10 cellular contexts compared by ENCODE assay signal in genomic region chr6:12572884-12573824, GRCh38.
DNase-seq lines count a peak whose midpoint lies in the region; ATAC-seq, FAIRE-seq and TF ChIP-seq lines count a peak whose summit lies in the region.
"Had no signal": no experiment of that assay in that cellular context is flagged by ENCODE, and none has a peak within 500 bp of the region (broad histone marks: within the 10 kb centered on the region; RNA-seq: fewer than 3 reads in every experiment).

No MANE protein-coding gene starts in this region.

- H3K27ac ChIP-seq in H1 (ENCODE audit: low read depth, low read length): no peak overlapping the region
- H3K27ac ChIP-seq in effector memory CD4-positive, alpha-beta T cell (ENCODE audit: insufficient read depth, low read length, poor library complexity, severe bottlenecking): no peak overlapping the region
- H3K27ac ChIP-seq: thoracic aorta had no signal

- no peaks in the 10 kb centered on the region for H3K79me1 ChIP-seq in H1 (ENCODE audit: low read depth, low read length)

- H4K20me1 ChIP-seq in H1 (replicated peaks in 1 of 2; ENCODE audit: control insufficient read depth in 1 of 2, insufficient read depth in 2 of 2, low read length in 2 of 2): no peaks in the 10 kb centered on the region

- H3K4me3 ChIP-seq in NT2/D1 (ENCODE audit: insufficient read length, low read depth): no peak overlapping the region
- H3K4me3 ChIP-seq in H1 (ENCODE audit: extremely low read depth in 1 of 4, insufficient read depth in 2 of 4, low read depth in 3 of 4, low read length in 4 of 4): no peak overlapping the region
- H3K4me3 ChIP-seq in effector memory CD4-positive, alpha-beta T cell (ENCODE audit: insufficient read depth, low read depth, low read length, poor library complexity, severe bottlenecking): no peak overlapping the region
- H3K4me3 ChIP-seq: thoracic aorta had no signal

- H3K4me1 ChIP-seq in NT2/D1 (ENCODE audit: insufficient read depth, insufficient read length) (no peaks in the 10 kb centered on the region), H1 (replicated peaks in 1 of 4; ENCODE audit: control insufficient read depth in 3 of 4, insufficient read depth in 4 of 4, low read length in 3 of 4) (peaks cover 2 to 4% (median 3%) of the 10 kb centered on the region in 4 experiments; a peak in 5 of 7 replicates)
- no peaks in the 10 kb centered on the region for H3K4me1 ChIP-seq in effector memory CD4-positive, alpha-beta T cell (ENCODE audit: control insufficient read depth, insufficient read depth, low read length, poor library complexity, severe bottlenecking)

- H3K23me2 ChIP-seq in H1 (ENCODE audit: low read depth, low read length): no peaks in the 10 kb centered on the region

- no peak for TF ChIP-seq EP300 in H1 (IDR thresholded peaks at IDR 0.05; ENCODE audit: borderline replicate concordance in 1 of 2, low read depth in 2 of 2, low read length in 2 of 2)

- no peak overlapping the region for H4K5ac ChIP-seq in H1 (ENCODE audit: insufficient read length, low read depth, low read length)

- CTCF ChIA-PET in H1 (lab: Charles Lee; ENCODE audit: partially characterized antibody): interaction anchor here (0.8 to 1.5 kb wide), 5 partner anchors 19 to 917 kb away, joined by 3 to 7 read pairs (median 5); no protein-coding TSS in a partner anchor

- no peak overlapping the region for H3K14ac ChIP-seq in H1 (ENCODE audit: insufficient read length)

- H2BK20ac ChIP-seq in H1 (ENCODE audit: low read length): no peak overlapping the region; the same call in 1 of the 2 replicates

- no peaks in the 10 kb centered on the region for H3K36me3 ChIP-seq in NT2/D1 (ENCODE audit: insufficient read depth, insufficient read length, low read length)
- no peaks in the 10 kb centered on the region for H3K36me3 ChIP-seq in H1 (ENCODE audit: control insufficient read depth in 2 of 4, insufficient read depth in 4 of 4, low read length in 3 of 4)
- H3K36me3 ChIP-seq in effector memory CD4-positive, alpha-beta T cell (ENCODE audit: control insufficient read depth, insufficient read depth, low read length): no peaks in the 10 kb centered on the region
- H3K36me3 ChIP-seq: thoracic aorta had no signal

- WGBS in H1 (ENCODE audit: extremely low coverage in 1 of 2, insufficient coverage in 1 of 2, insufficient read length in 1 of 2, insufficient replicate concordance in 2 of 2, low coverage in 1 of 2, low lambda C conversion rate in 2 of 2, missing lambda C conversion rate in 1 of 2), 2 experiments: 84% methylated on average over 4 of the region's 4 CpGs; no CpG with 5 or more reads in 1 of the 2 experiments

- no peaks in the 10 kb centered on the region for H3K79me2 ChIP-seq in H1 (ENCODE audit: control insufficient read depth in 1 of 2, insufficient read depth in 2 of 2, low read length in 2 of 2)

- no peak for TF ChIP-seq POLR2A in H1 (IDR thresholded peaks at IDR 0.05; ENCODE audit: control extremely low read depth in 1 of 2, low read depth in 2 of 2, low read length in 2 of 2)

- peak; percentile 79 for DNase-seq in Caki2 (ENCODE audit: low read depth)
- peak; percentile 15 for DNase-seq in NT2/D1 (ENCODE audit: low read depth, low spot score)
- DNase-seq in H1 (ENCODE audit: low read depth in 1 of 2, low spot score in 2 of 2): no peak
- peak; percentile 88 to 92 for DNase-seq in lung microvascular endothelial cell (ENCODE audit: low read depth in 2 of 2)
- no peak for DNase-seq in left lobe of liver (ENCODE audit: low spot score)
- no peak for DNase-seq in effector memory CD4-positive, alpha-beta T cell
- no peak for DNase-seq in NCI-H128 (lab: John Stamatoyannopoulos, UW; ENCODE audit: unreplicated experiment)
- DNase-seq: NCI-H2107 had no signal

- no peak overlapping the region for H3K4ac ChIP-seq in H1 (replicated peaks; ENCODE audit: insufficient read length, low read depth, low read length)

- in situ Hi-C loops in Caki2 (cut with HindIII; ENCODE audit: low pct_unique_long_range_greater_than_20kb, low sequenced_read_pairs): no loop called here

- H4K91ac ChIP-seq in H1 (replicated peaks; ENCODE audit: insufficient read length, low read length): no peak overlapping the region

- no peak overlapping the region for H4K8ac ChIP-seq in H1 (ENCODE audit: extremely low read depth, insufficient read depth, low read length)

- no peak overlapping the region for H2AK5ac ChIP-seq in H1 (ENCODE audit: low read depth, low read length)

- no peak for TF ChIP-seq CTCF in H1 (IDR thresholded peaks at IDR 0.05; ENCODE audit: control extremely low read depth in 1 of 3, insufficient read depth in 1 of 3, low read depth in 1 of 3, low read length in 3 of 3)

- no peak for ATAC-seq in left lobe of liver
- no peak for ATAC-seq in GM18907 (IDR thresholded peaks at IDR 0.05; ENCODE audit: unreplicated experiment)

- H3K4me2 ChIP-seq in H1 (ENCODE audit: insufficient read depth in 1 of 2, low read depth in 2 of 2, low read length in 2 of 2): 0 out of 4 replicates have a peak overlapping the region, but pooled peaks of 1 of the 2 experiments have one; percentile 29

- no peaks in the 10 kb centered on the region for H3K27me3 ChIP-seq in NT2/D1 (ENCODE audit: insufficient read depth, insufficient read length)
- no peaks in the 10 kb centered on the region for H3K27me3 ChIP-seq in H1 (replicated peaks in 1 of 4; ENCODE audit: control insufficient read depth in 3 of 4, extremely low read depth in 1 of 4, insufficient read depth in 3 of 4, low read length in 3 of 4)
- no peaks in the 10 kb centered on the region for H3K27me3 ChIP-seq in effector memory CD4-positive, alpha-beta T cell (replicated peaks; ENCODE audit: control insufficient read depth, insufficient read depth, low read length, poor library complexity, severe bottlenecking)

- H2AFZ ChIP-seq in H1 (ENCODE audit: low read length): peak overlapping the region; percentile 96; the same call in 1 of the 2 replicates

- H2BK120ac ChIP-seq in H1 (replicated peaks; ENCODE audit: low read depth, low read length): no peak overlapping the region

- H3K9me3 ChIP-seq in NT2/D1 (ENCODE audit: insufficient read depth, low read length) (peaks cover 5% of the 10 kb centered on the region; the same call in 1 of the 2 replicates), H1 (ENCODE audit: insufficient read depth in 2 of 2, low read depth in 1 of 2, low read length in 1 of 2) (no peaks in the 10 kb centered on the region)
- H3K9me3 ChIP-seq in effector memory CD4-positive, alpha-beta T cell (ENCODE audit: control insufficient read depth, low read length): no peaks in the 10 kb centered on the region
- H3K9me3 ChIP-seq: thoracic aorta had no signal

- FAIRE-seq in H1 (lab: Jason Lieb, UNC): peak; percentile 66

- H3K56ac ChIP-seq in H1 (replicated peaks; ENCODE audit: insufficient read length, low read depth, low read length): no peak overlapping the region

- POLR2A ChIA-PET in H1 (lab: Charles Lee; ENCODE audit: partially characterized antibody): no interaction called here

- H3K9ac ChIP-seq in NT2/D1 (ENCODE audit: insufficient read length, low read depth) (no peak overlapping the region), H1 (replicated peaks in 1 of 4; ENCODE audit: extremely low read depth in 1 of 4, low read depth in 3 of 4, low read length in 3 of 4) (no peak overlapping the region)

- peak overlapping the region; percentile 39; the same call in 1 of the 2 replicates for H3K18ac ChIP-seq in H1 (ENCODE audit: extremely low read depth, low read length)

- no peak for TF ChIP-seq RAD21 in H1 (IDR thresholded peaks at IDR 0.05 in 1 of 2, conservative IDR thresholded peaks at IDR 0.05 in 1 of 2; ENCODE audit: low read depth in 2 of 2, low read length in 2 of 2)

- H2BK15ac ChIP-seq in H1 (ENCODE audit: low read length): no peak overlapping the region

- no peak overlapping the region for H2BK5ac ChIP-seq in H1 (ENCODE audit: low read depth, low read length)

- no peak overlapping the region for H3K23ac ChIP-seq in H1 (ENCODE audit: insufficient read length)

- no peak overlapping the region; the same call in 1 of the 2 replicates for H2BK12ac ChIP-seq in H1 (ENCODE audit: low read depth, low read length)

TF ChIP-seq in H1, 55 proteins besides CTCF, POLR2A, EP300 and RAD21:
- TF ChIP-seq JUND (IDR thresholded peaks at IDR 0.05; ENCODE audit: low read length) (peak; percentile 95), PHF8 (conservative IDR thresholded peaks at IDR 0.05; ENCODE audit: low read depth, low read length) (no peak), JUN (IDR thresholded peaks at IDR 0.05; ENCODE audit: low read depth, low read length) (0 out of 2 replicates have a peak, but pooled peaks have one; percentile 61), ATF3 (IDR thresholded peaks at IDR 0.05; ENCODE audit: insufficient read depth, low read depth, low read length) (no peak), EGR1 (IDR thresholded peaks at IDR 0.05; ENCODE audit: borderline replicate concordance, low read depth, low read length) (no peak), CHD2 (IDR thresholded peaks at IDR 0.05; ENCODE audit: low read length) (no peak), BCL11A (IDR thresholded peaks at IDR 0.05; ENCODE audit: low read depth in 2 of 2, low read length in 2 of 2) (no peak), TEAD4 (IDR thresholded peaks at IDR 0.05; ENCODE audit: low read depth, low read length) (peak; percentile 75), NANOG (IDR thresholded peaks at IDR 0.05; ENCODE audit: insufficient read depth, low read depth, low read length, poor library complexity, severe bottlenecking) (no peak), TCF12 (IDR thresholded peaks at IDR 0.05; ENCODE audit: low read depth, low read length) (no peak), KDM1A (IDR thresholded peaks at IDR 0.05; ENCODE audit: borderline replicate concordance, low read length) (no peak)

Comparison
In these comparisons a context has a peak if more than half of its experiments do, and no peak if none do; other contexts are left out.
1. DNase-seq: peak in Caki2 (single experiment), NT2/D1 (single experiment) and lung microvascular endothelial cell (2 of 2); none in H1 (0 of 2), left lobe of liver (single experiment), effector memory CD4-positive, alpha-beta T cell (0 of 3) and NCI-H128 (single experiment).